ENCODE assay signal across 1 cellular context in genomic region chr10:70544431-70545340, GRCh38.
TF ChIP-seq lines count a peak whose summit lies in the region.

No MANE protein-coding gene starts in this region.

TF ChIP-seq in HepG2, 621 proteins besides CTCF, POLR2A, EP300 and RAD21 (continued from another document):
- TF ChIP-seq ZNF234 (CRISPR knock-in tag; conservative IDR thresholded peaks at IDR 0.05) = no peak
- no peak for TF ChIP-seq HCFC1 (IDR thresholded peaks at IDR 0.05; ENCODE audit: low read depth, low read length)
- no peak for TF ChIP-seq ZMYM3 (CRISPR knock-in tag; IDR thresholded peaks at IDR 0.05)
- no peak for TF ChIP-seq GPN1 (CRISPR knock-in tag; IDR thresholded peaks at IDR 0.05; ENCODE audit: borderline replicate concordance)
- no peak for TF ChIP-seq ZNF710 (CRISPR knock-in tag; IDR thresholded peaks at IDR 0.05; ENCODE audit: borderline replicate concordance)
- TF ChIP-seq TCF7L2 (IDR thresholded peaks at IDR 0.05; ENCODE audit: low read depth, low read length) = no peak
